Comparison of ENCODE assay signal across 12 cellular contexts in the genomic region with DNA sequence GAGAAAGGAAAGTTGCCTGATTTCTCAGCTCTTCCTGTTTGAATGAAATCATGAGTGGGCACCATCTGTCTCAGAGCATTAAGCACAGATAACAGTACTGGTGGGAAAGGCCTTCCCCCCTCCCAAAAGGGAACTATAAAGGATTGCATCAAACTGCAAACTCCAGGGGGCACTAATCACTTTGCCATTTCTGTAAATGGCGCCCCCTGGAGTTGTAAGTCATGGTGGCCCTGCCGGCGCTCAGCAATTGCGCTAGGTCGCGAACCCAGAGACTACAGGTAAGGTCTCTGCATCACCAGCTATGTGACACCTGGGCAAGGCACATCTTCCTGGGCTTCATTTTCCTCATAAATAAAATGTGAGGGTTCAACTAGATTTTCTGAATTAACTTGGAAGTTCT. TPM values are rescaled to one million over a fixed set of nuclear protein-coding genes. Genes with fewer than 3 reads are reported as not detected.
DNase-seq lines count a peak whose midpoint lies in the region; ATAC-seq and TF ChIP-seq lines count a peak whose summit lies in the region.
"Had no signal": no experiment of that assay in that cellular context is flagged by ENCODE, and none has a peak within 500 bp of the region (broad histone marks: within the 10 kb centered on the region; RNA-seq: fewer than 3 reads in every experiment).

No MANE protein-coding gene starts in this region.

- no peaks in the 10 kb centered on the region for H3K9me3 ChIP-seq in tibial artery

- peaks cover 0 to 16% (median 9%) of the 10 kb centered on the region in 3 donors for H3K36me3 ChIP-seq in tibial artery

- no peak overlapping the region for H3K27ac ChIP-seq in tibial artery

- H3K4me1 Mint-ChIP-seq in activated T-cell treated with anti-CD3 and anti-CD28 coated beads, Interleukin-2, amount 50 U/mL, for 24 hours (ENCODE audit: low read depth), result peaks cover 6% of the 10 kb centered on the region
- H3K4me1 Mint-ChIP-seq in activated T-helper 17 cell treated with anti-CD3 and anti-CD28 coated beads, Interleukin-2, amount 50 U/mL, for 72 hours, result peaks cover 11% of the 10 kb centered on the region

- ATAC-seq in HG02763 (IDR thresholded peaks at IDR 0.05; ENCODE audit: unreplicated experiment), result no peak
- ATAC-seq in activated T-helper 17 cell treated with anti-CD3 and anti-CD28 coated beads, Interleukin-2, amount 50 U/mL, for 72 hours (replicated peaks), result no peak

- H3K4me3 ChIP-seq in choroid plexus epithelial cell (ENCODE audit: low read depth, low read length) (no peak overlapping the region), tibial artery (no peak overlapping the region)

- H3K9me3 Mint-ChIP-seq in activated T-cell treated with anti-CD3 and anti-CD28 coated beads, Interleukin-2, amount 50 U/mL, for 24 hours, result no peaks in the 10 kb centered on the region
- no peaks in the 10 kb centered on the region for H3K9me3 Mint-ChIP-seq in activated T-helper 17 cell treated with anti-CD3 and anti-CD28 coated beads, Interleukin-2, amount 50 U/mL, for 72 hours
- H3K9me3 Mint-ChIP-seq: CD4-positive, alpha-beta T cell; naive B cell had no signal

- H3K27me3 Mint-ChIP-seq in activated T-cell treated with anti-CD3 and anti-CD28 coated beads, Interleukin-2, amount 50 U/mL, for 24 hours, result no peaks in the 10 kb centered on the region
- H3K27me3 Mint-ChIP-seq in activated T-helper 17 cell treated with anti-CD3 and anti-CD28 coated beads, Interleukin-2, amount 50 U/mL, for 72 hours, result no peaks in the 10 kb centered on the region
- H3K27me3 Mint-ChIP-seq: CD4-positive, alpha-beta T cell; naive B cell had no signal

- no peak overlapping the region for H3K27ac Mint-ChIP-seq in activated T-cell treated with anti-CD3 and anti-CD28 coated beads, Interleukin-2, amount 50 U/mL, for 24 hours
- no peak overlapping the region for H3K27ac Mint-ChIP-seq in activated T-helper 17 cell treated with anti-CD3 and anti-CD28 coated beads, Interleukin-2, amount 50 U/mL, for 72 hours
- H3K27ac Mint-ChIP-seq: CD4-positive, alpha-beta T cell had no signal

- no peaks in the 10 kb centered on the region for H3K27me3 ChIP-seq in tibial artery

- intact Hi-C loops in tibial artery (cut with DNase I; ENCODE audit: low total_unique reads), result no loop called here

- peaks cover 70% of the 10 kb centered on the region for H3K36me3 Mint-ChIP-seq in activated T-cell treated with anti-CD3 and anti-CD28 coated beads, Interleukin-2, amount 50 U/mL, for 24 hours (ENCODE audit: low read depth)
- peaks cover 63% of the 10 kb centered on the region for H3K36me3 Mint-ChIP-seq in activated T-helper 17 cell treated with anti-CD3 and anti-CD28 coated beads, Interleukin-2, amount 50 U/mL, for 72 hours (ENCODE audit: low read depth)

- TF ChIP-seq CTCF in choroid plexus epithelial cell (conservative IDR thresholded peaks at IDR 0.05; ENCODE audit: low read depth, low read length) (peak; percentile 40), tibial artery (IDR thresholded peaks at IDR 0.05) (no peak)

- H3K4me3 Mint-ChIP-seq in activated T-cell treated with anti-CD3 and anti-CD28 coated beads, Interleukin-2, amount 50 U/mL, for 24 hours, result no peak overlapping the region
- no peak overlapping the region for H3K4me3 Mint-ChIP-seq in activated T-helper 17 cell treated with anti-CD3 and anti-CD28 coated beads, Interleukin-2, amount 50 U/mL, for 72 hours
- H3K4me3 Mint-ChIP-seq: CD4-positive, alpha-beta T cell; naive B cell had no signal

- H3K4me1 ChIP-seq in tibial artery, result no peaks in the 10 kb centered on the region

- peak; percentile 46 for DNase-seq in activated T-cell treated with anti-CD3 and anti-CD28 coated beads, Interleukin-2, amount 50 U/mL, for 24 hours
- DNase-seq in activated T-cell treated with anti-CD3 and anti-CD28 coated beads, Interleukin-2, amount 50 U/mL, for 1 hour, result no peak
- DNase-seq in NCI-H460 (ENCODE audit: extremely low read depth, low read depth) (peak; percentile 9), choroid plexus epithelial cell (ENCODE audit: low read depth) (no peak), tibial artery (no peak)
- peak; percentile 29 for DNase-seq in stimulated activated CD4-positive, alpha-beta T cell treated with anti-CD3 and anti-CD28 coated beads, Interleukin-4, amount 100 ng/mL, for 1 hour
- DNase-seq: CD4-positive, alpha-beta T cell; naive B cell; NCI-H226; T-helper 9 cell had no signal

RNA-seq across cellular contexts. Expression of gene LRRC4, which starts 11.1 kb away (rescaled TPM):
- total RNA-seq in NCI-H460 (2014; rRNA removed; shearing (Covaris generic)), result not detected in 2 replicates
- polyA plus RNA-seq in NCI-H460 (2014; cell fraction: nucleus; rRNA removed), result not detected in 2 replicates
- total RNA-seq in activated T-helper 17 cell treated with anti-CD3 and anti-CD28 coated beads, Interleukin-2, amount 50 U/mL, for 72 hours, result under 1 TPM in 1 of 2 donors, not detected in 1; 0.13 TPM

Comparison
In these comparisons a context has a peak if more than half of its experiments do, and no peak if none do; other contexts are left out.
1. DNase-seq: peak in activated T-cell treated with anti-CD3 and anti-CD28 coated beads, Interleukin-2, amount 50 U/mL, for 24 hours (single experiment), NCI-H460 (single experiment) and stimulated activated CD4-positive, alpha-beta T cell treated with anti-CD3 and anti-CD28 coated beads, Interleukin-4, amount 100 ng/mL, for 1 hour (single experiment); none in activated T-cell treated with anti-CD3 and anti-CD28 coated beads, Interleukin-2, amount 50 U/mL, for 1 hour (single experiment), choroid plexus epithelial cell (single experiment) and tibial artery (0 of 2).